ENCODE assay signal across 10 cellular contexts in the genomic region with DNA sequence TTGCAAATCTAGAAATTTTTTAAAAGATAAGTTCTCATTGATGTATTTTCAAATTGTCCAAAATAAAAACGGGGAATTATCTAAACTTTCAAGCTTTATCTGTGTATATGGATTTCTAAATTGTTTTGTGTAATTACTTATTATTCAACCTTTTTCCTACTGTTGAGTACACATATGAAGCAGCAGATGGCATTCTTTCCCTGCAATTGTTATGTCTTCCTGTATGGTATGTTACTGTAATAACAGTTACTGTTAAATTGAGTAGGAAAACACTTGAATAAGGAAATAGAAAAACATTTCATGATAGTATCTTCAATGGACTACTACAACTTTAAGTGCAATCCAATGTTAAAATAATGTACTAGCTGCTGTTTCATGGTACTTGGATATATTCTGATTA.
A peak's percentile ranks its signal among the peaks of the same experiment; 100 is the strongest.
DNase-seq lines count a peak whose midpoint lies in the region; ATAC-seq, FAIRE-seq and TF ChIP-seq lines count a peak whose summit lies in the region.
"Had no signal": no experiment of that assay in that cellular context is flagged by ENCODE, and none has a peak within 500 bp of the region (broad histone marks: within the 10 kb centered on the region; RNA-seq: fewer than 3 reads in every experiment).

No MANE protein-coding gene starts in this region.

- peak; percentile 19 for DNase-seq in LNCaP clone FGC (ENCODE audit: low read depth)
- DNase-seq in RPMI7951 (ENCODE audit: low read depth), result peak; percentile 2
- DNase-seq in foreskin fibroblast, result peak; percentile 3 to 20
- DNase-seq in urothelium cell line (ENCODE audit: low spot score), result no peak
- no peak for DNase-seq in activated naive CD8-positive, alpha-beta T cell treated with anti-CD3 and anti-CD28 coated beads for 36 hours
- DNase-seq: activated T-cell treated with anti-CD3 and anti-CD28 coated beads, Interleukin-2, amount 50 U/mL, for 24 hours had no signal

- H3K4me1 Mint-ChIP-seq in activated naive CD8-positive, alpha-beta T cell treated with anti-CD3 and anti-CD28 coated beads for 36 hours, result no peaks in the 10 kb centered on the region

- no peaks in the 10 kb centered on the region for H3K9me3 Mint-ChIP-seq in activated naive CD8-positive, alpha-beta T cell treated with anti-CD3 and anti-CD28 coated beads for 36 hours

- H3K36me3 Mint-ChIP-seq in activated naive CD8-positive, alpha-beta T cell treated with anti-CD3 and anti-CD28 coated beads for 36 hours, result no peaks in the 10 kb centered on the region

- ATAC-seq in GM21576 (IDR thresholded peaks at IDR 0.05; ENCODE audit: unreplicated experiment) (no peak), GM18870 (IDR thresholded peaks at IDR 0.05; ENCODE audit: unreplicated experiment) (no peak)

- FAIRE-seq in urothelium cell line (lab: Jason Lieb, UNC), result no peak

- H3K4me3 Mint-ChIP-seq in activated naive CD8-positive, alpha-beta T cell treated with anti-CD3 and anti-CD28 coated beads for 36 hours, result no peak overlapping the region
- H3K4me3 Mint-ChIP-seq: activated T-cell treated with anti-CD3 and anti-CD28 coated beads, Interleukin-2, amount 50 U/mL, for 24 hours had no signal

- H3K4me3 ChIP-seq in LNCaP clone FGC (ENCODE audit: low read depth, low read length) (no peak overlapping the region), foreskin fibroblast (ENCODE audit: low read depth in 1 of 2, low read length in 2 of 2) (no peak overlapping the region)
- H3K4me3 ChIP-seq: SJCRH30 had no signal

- peak; percentile 33 for TF ChIP-seq CTCF in C4-2B (conservative IDR thresholded peaks at IDR 0.05)
- peak; percentile 59 for TF ChIP-seq CTCF in LNCaP clone FGC (IDR thresholded peaks at IDR 0.05; ENCODE audit: control insufficient read depth, extremely low read depth, insufficient read depth)
- TF ChIP-seq CTCF in foreskin fibroblast (IDR thresholded peaks at IDR 0.05; ENCODE audit: low read depth, low read length), result no peak

- H3K27ac ChIP-seq in C4-2B, result no peak overlapping the region
- H3K27ac ChIP-seq: SJCRH30 had no signal

- H3K27ac Mint-ChIP-seq in activated naive CD8-positive, alpha-beta T cell treated with anti-CD3 and anti-CD28 coated beads for 36 hours, result no peak overlapping the region
- H3K27ac Mint-ChIP-seq: activated T-cell treated with anti-CD3 and anti-CD28 coated beads, Interleukin-2, amount 50 U/mL, for 24 hours had no signal

- no peaks in the 10 kb centered on the region for H3K27me3 Mint-ChIP-seq in activated naive CD8-positive, alpha-beta T cell treated with anti-CD3 and anti-CD28 coated beads for 36 hours
- H3K27me3 Mint-ChIP-seq: activated T-cell treated with anti-CD3 and anti-CD28 coated beads, Interleukin-2, amount 50 U/mL, for 24 hours had no signal

Comparison
In these comparisons a context has a peak if more than half of its experiments do, and no peak if none do; other contexts are left out.
1. DNase-seq: peak in LNCaP clone FGC (single experiment), RPMI7951 (single experiment) and foreskin fibroblast (2 of 2); none in urothelium cell line (single experiment) and activated naive CD8-positive, alpha-beta T cell treated with anti-CD3 and anti-CD28 coated beads for 36 hours (single experiment).